ENCODE assay signal across 13 cellular contexts in the genomic region with DNA sequence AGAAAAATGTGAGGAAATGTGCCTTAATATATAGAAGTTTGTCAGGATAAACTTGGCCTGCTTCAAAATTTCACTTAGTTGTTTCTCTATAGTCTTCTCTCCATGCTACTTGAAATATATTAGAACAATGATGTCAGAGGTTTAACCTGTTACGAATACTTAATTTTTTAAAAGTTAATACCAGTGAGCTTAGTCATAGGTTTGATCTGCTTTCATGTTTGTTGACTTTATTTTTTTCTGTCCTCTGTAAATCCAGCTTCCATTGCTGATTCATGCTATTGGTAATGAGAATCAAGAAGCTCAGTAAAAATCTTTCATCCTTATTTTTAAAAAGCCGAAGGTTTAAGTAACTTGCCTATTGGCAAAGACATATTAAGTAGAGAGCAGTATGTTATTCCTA. TPM values are rescaled to one million over a fixed set of nuclear protein-coding genes. Genes with fewer than 3 reads are reported as not detected.
DNase-seq lines count a peak whose midpoint lies in the region; ATAC-seq and TF ChIP-seq lines count a peak whose summit lies in the region.
"Had no signal": no experiment of that assay in that cellular context is flagged by ENCODE, and none has a peak within 500 bp of the region (broad histone marks: within the 10 kb centered on the region; RNA-seq: fewer than 3 reads in every experiment).

No MANE protein-coding gene starts in this region.

- peaks cover 23% of the 10 kb centered on the region for H3K36me3 ChIP-seq in ACC112 (ENCODE audit: insufficient read depth, low read length)
- peaks cover 47 to 68% of the 10 kb centered on the region in 2 experiments for H3K36me3 ChIP-seq in HEK293 (ENCODE audit: control insufficient read depth in 2 of 2, insufficient read depth in 1 of 2, low read length in 2 of 2)
- H3K36me3 ChIP-seq in kidney epithelial cell (ENCODE audit: control insufficient read depth, insufficient read depth, low read length): peaks cover 2% of the 10 kb centered on the region
- H3K36me3 ChIP-seq in BE2C: peaks cover 47% of the 10 kb centered on the region
- H3K36me3 ChIP-seq: uterus had no signal

- peak overlapping the region; percentile 74 for H3K27ac ChIP-seq in ACC112 (ENCODE audit: low read depth, low read length)
- no peak overlapping the region for H3K27ac ChIP-seq in HEK293 (ENCODE audit: extremely low read depth, low read depth, low read length)
- H3K27ac ChIP-seq: uterus had no signal

- H3K9me3 ChIP-seq in HEK293 (ENCODE audit: control insufficient read depth, insufficient read depth, low read depth, low read length): no peaks in the 10 kb centered on the region
- H3K9me3 ChIP-seq in BE2C: no peaks in the 10 kb centered on the region
- H3K9me3 ChIP-seq: uterus had no signal

- no peak for ATAC-seq in Right ventricle myocardium inferior

- intact Hi-C loops in head of caudate nucleus (cut with DNase I): no loop called here
- intact Hi-C loops in Right ventricle myocardium inferior (cut with DNase I): no loop called here

- no peaks in the 10 kb centered on the region for H3K27me3 ChIP-seq in ACC112 (ENCODE audit: insufficient read depth, low read length)
- H3K27me3 ChIP-seq in kidney epithelial cell (ENCODE audit: control insufficient read depth, insufficient read depth, low read length): no peaks in the 10 kb centered on the region
- no peaks in the 10 kb centered on the region for H3K27me3 ChIP-seq in BE2C
- H3K27me3 ChIP-seq: uterus had no signal

- in situ Hi-C loops in astrocyte of the spinal cord (cut with HindIII; ENCODE audit: low sequenced_read_pairs): no loop called here

- H3K79me2 ChIP-seq in ACC112 (ENCODE audit: control insufficient read depth, insufficient read depth, low read length, unreplicated experiment): peaks cover 6% of the 10 kb centered on the region

- H2AFZ ChIP-seq in ACC112 (ENCODE audit: low read length, unreplicated experiment): no peak overlapping the region

- CTCF ChIA-PET in HEK293 (lab: Yijun Ruan, JAX): interaction anchor here (0.7 kb wide), 1 partner anchor 287 kb away, joined by 3 read pairs; no protein-coding TSS in a partner anchor

- POLR2A ChIA-PET in HEK293 (lab: Yijun Ruan, JAX): no interaction called here

- H3K4me3 ChIP-seq in ACC112 (ENCODE audit: low read depth, low read length) (peak overlapping the region; percentile 44), HEK293 (ENCODE audit: low read depth, low read length) (no peak overlapping the region), astrocyte of the spinal cord (ENCODE audit: low read depth, low read length) (no peak overlapping the region), kidney epithelial cell (ENCODE audit: low read depth, low read length) (no peak overlapping the region), BE2C (ENCODE audit: low read depth, low read length) (no peak overlapping the region)
- H3K4me3 ChIP-seq: uterus had no signal

- TF ChIP-seq CTCF in HEK293 (tag by site-specific recombination; IDR thresholded peaks at IDR 0.05): no peak
- no peak for TF ChIP-seq CTCF in astrocyte of the spinal cord (IDR thresholded peaks at IDR 0.05; ENCODE audit: low read depth, low read length)
- no peak for TF ChIP-seq CTCF in kidney epithelial cell (IDR thresholded peaks at IDR 0.05; ENCODE audit: insufficient read depth, low read length, poor library complexity, severe bottlenecking)
- TF ChIP-seq CTCF in BE2C (IDR thresholded peaks at IDR 0.05; ENCODE audit: low read depth, low read length): no peak

- peaks cover 30% of the 10 kb centered on the region for H3K4me1 ChIP-seq in ACC112 (ENCODE audit: control insufficient read depth, insufficient read depth, low read length, unreplicated experiment)
- peaks cover 8% of the 10 kb centered on the region for H3K4me1 ChIP-seq in HEK293 (ENCODE audit: control insufficient read depth, insufficient read depth, low read length)
- no peaks in the 10 kb centered on the region for H3K4me1 ChIP-seq in BE2C
- H3K4me1 ChIP-seq: uterus had no signal

- peak; percentile 89 for DNase-seq in astrocyte of the spinal cord (ENCODE audit: low read depth, low spot score)
- DNase-seq in kidney epithelial cell (ENCODE audit: low read depth): peak; percentile 73
- no peak for DNase-seq in head of caudate nucleus
- DNase-seq in Right ventricle myocardium inferior (ENCODE audit: missing footprints): no peak
- no peak for DNase-seq in NCI-H187 (lab: John Stamatoyannopoulos, UW)
- DNase-seq in BE2C: no peak
- DNase-seq: activated T-cell treated with anti-CD3 and anti-CD28 coated beads, Interleukin-2, amount 50 U/mL, for 1 hour; C1 segment of cervical spinal cord; Kasumi-1; nucleus accumbens; uterus had no signal

TF ChIP-seq in HEK293, 187 proteins besides CTCF, POLR2A, EP300 and RAD21:
- TF ChIP-seq ZNF514 (tag by site-specific recombination; IDR thresholded peaks at IDR 0.05): no peak
- TF ChIP-seq, protein P1, sequence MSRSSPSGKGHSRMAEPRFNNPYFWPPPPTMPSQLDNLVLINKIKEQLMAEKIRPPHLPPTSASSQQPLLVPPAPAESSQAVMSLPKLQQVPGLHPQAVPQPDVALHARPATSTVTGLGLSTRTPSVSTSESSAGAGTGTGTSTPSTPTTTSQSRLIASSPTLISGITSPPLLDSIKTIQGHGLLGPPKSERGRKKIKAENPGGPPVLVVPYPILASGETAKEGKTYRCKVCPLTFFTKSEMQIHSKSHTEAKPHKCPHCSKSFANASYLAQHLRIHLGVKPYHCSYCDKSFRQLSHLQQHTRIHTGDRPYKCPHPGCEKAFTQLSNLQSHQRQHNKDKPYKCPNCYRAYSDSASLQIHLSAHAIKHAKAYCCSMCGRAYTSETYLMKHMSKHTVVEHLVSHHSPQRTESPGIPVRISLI (tag by site-specific recombination; IDR thresholded peaks at IDR 0.05): peak; percentile 93
- TF ChIP-seq, protein P2, sequence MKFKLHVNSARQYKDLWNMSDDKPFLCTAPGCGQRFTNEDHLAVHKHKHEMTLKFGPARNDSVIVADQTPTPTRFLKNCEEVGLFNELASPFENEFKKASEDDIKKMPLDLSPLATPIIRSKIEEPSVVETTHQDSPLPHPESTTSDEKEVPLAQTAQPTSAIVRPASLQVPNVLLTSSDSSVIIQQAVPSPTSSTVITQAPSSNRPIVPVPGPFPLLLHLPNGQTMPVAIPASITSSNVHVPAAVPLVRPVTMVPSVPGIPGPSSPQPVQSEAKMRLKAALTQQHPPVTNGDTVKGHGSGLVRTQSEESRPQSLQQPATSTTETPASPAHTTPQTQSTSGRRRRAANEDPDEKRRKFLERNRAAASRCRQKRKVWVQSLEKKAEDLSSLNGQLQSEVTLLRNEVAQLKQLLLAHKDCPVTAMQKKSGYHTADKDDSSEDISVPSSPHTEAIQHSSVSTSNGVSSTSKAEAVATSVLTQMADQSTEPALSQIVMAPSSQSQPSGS (tag by site-specific recombination; IDR thresholded peaks at IDR 0.05; ENCODE audit: low read depth): 0 out of 2 replicates have a peak, but pooled peaks have one; percentile 15
- TF ChIP-seq ZNF629 (tag by site-specific recombination; IDR thresholded peaks at IDR 0.05): 0 out of 2 replicates have a peak, but pooled peaks have one; percentile 13

RNA-seq across cellular contexts. Expression of a gene that starts 27.9 kb away (rescaled TPM):
- total RNA-seq in kidney epithelial cell (22.7 and 24.1 TPM in 2 replicates), Right ventricle myocardium inferior (13.8 TPM)
- 12.0 TPM for polyA plus RNA-seq in BE2C (2012; ENCODE audit: insufficient read depth, insufficient read length, low read depth)

Comparison
In these comparisons a context has a peak if more than half of its experiments do, and no peak if none do; other contexts are left out.
1. DNase-seq: peak in astrocyte of the spinal cord (single experiment) and kidney epithelial cell (single experiment); none in head of caudate nucleus (0 of 42), Right ventricle myocardium inferior (single experiment), NCI-H187 (0 of 2) and BE2C (single experiment).